13 cellular contexts compared by ENCODE assay signal in genomic region chr1:35173516-35174224, GRCh38. TPM values are rescaled to one million over a fixed set of nuclear protein-coding genes. Genes with fewer than 3 reads are reported as not detected.
A peak's percentile ranks its signal among the peaks of the same experiment; 100 is the strongest.
DNase-seq lines count a peak whose midpoint lies in the region; ATAC-seq lines count a peak whose summit lies in the region.
"Had no signal": no experiment of that assay in that cellular context is flagged by ENCODE, and none has a peak within 500 bp of the region (broad histone marks: within the 10 kb centered on the region; RNA-seq: fewer than 3 reads in every experiment).

No MANE protein-coding gene starts in this region.

- ATAC-seq in stimulated activated naive CD8-positive, alpha-beta T cell treated with anti-CD3 and anti-CD28 coated beads, Interleukin-15, amount 100 ng/mL, for 72 hours: peak; percentile 19
- ATAC-seq in stimulated activated naive CD8-positive, alpha-beta T cell treated with anti-CD3 and anti-CD28 coated beads, Interleukin-15, Interleukin-2, amounts not matched to agents 100 U/mL and 50 U/mL, for 24 hours: no peak
- ATAC-seq in esophagus mucosa: peak; percentile 9
- no peak for ATAC-seq in HG02610 (IDR thresholded peaks at IDR 0.05; ENCODE audit: unreplicated experiment)
- no peak for ATAC-seq in HG03139 (IDR thresholded peaks at IDR 0.05; ENCODE audit: unreplicated experiment)

- H3K4me1 Mint-ChIP-seq in stimulated activated naive CD8-positive, alpha-beta T cell treated with anti-CD3 and anti-CD28 coated beads, Interleukin-15, amount 100 ng/mL, for 72 hours: peaks cover 10% of the 10 kb centered on the region

- no peaks in the 10 kb centered on the region for H3K27me3 Mint-ChIP-seq in stimulated activated naive CD8-positive, alpha-beta T cell treated with anti-CD3 and anti-CD28 coated beads, Interleukin-15, amount 100 ng/mL, for 72 hours

- H3K4me3 Mint-ChIP-seq in stimulated activated naive CD8-positive, alpha-beta T cell treated with anti-CD3 and anti-CD28 coated beads, Interleukin-15, amount 100 ng/mL, for 72 hours: no peak overlapping the region

- intact Hi-C loops in posterior vena cava (cut with DNase I): no loop called here

- no peak for DNase-seq in stimulated activated naive CD8-positive, alpha-beta T cell treated with anti-CD3 and anti-CD28 coated beads, Interleukin-15, amount 100 ng/mL, for 72 hours
- no peak for DNase-seq in stimulated activated naive CD8-positive, alpha-beta T cell treated with anti-CD3 and anti-CD28 coated beads, Interleukin-15, Interleukin-2, amounts not matched to agents 100 U/mL and 50 U/mL, for 24 hours
- DNase-seq in NCI-H2171 (lab: John Stamatoyannopoulos, UW) (peak; percentile 34), NCI-H2029 treated with DMSO at 0.1 percent for 48 hours (lab: John Stamatoyannopoulos, UW) (no peak), posterior vena cava (ENCODE audit: low spot score) (no peak)
- DNase-seq: body of pancreas; C1 segment of cervical spinal cord; glutamatergic neuron; stimulated activated CD4-positive, alpha-beta T cell treated with anti-CD3 and anti-CD28 coated beads, Interleukin-2, amount 100 ng/mL, for 48 hours; stimulated activated naive CD4-positive, alpha-beta T cell had no signal

- H3K9me3 Mint-ChIP-seq in stimulated activated naive CD8-positive, alpha-beta T cell treated with anti-CD3 and anti-CD28 coated beads, Interleukin-15, amount 100 ng/mL, for 72 hours: no peaks in the 10 kb centered on the region

- H3K27ac Mint-ChIP-seq in stimulated activated naive CD8-positive, alpha-beta T cell treated with anti-CD3 and anti-CD28 coated beads, Interleukin-15, amount 100 ng/mL, for 72 hours: no peak overlapping the region

RNA-seq across cellular contexts. Expression of gene SFPQ, which starts 19.3 kb away (rescaled TPM):
- total RNA-seq in esophagus mucosa (116 TPM), posterior vena cava (100 to 1,000 TPM; 143 to 170 TPM)

Comparison
In these comparisons a context has a peak if more than half of its experiments do, and no peak if none do; other contexts are left out.
1. ATAC-seq: peak in stimulated activated naive CD8-positive, alpha-beta T cell treated with anti-CD3 and anti-CD28 coated beads, Interleukin-15, amount 100 ng/mL, for 72 hours (single experiment) and esophagus mucosa (single experiment); none in stimulated activated naive CD8-positive, alpha-beta T cell treated with anti-CD3 and anti-CD28 coated beads, Interleukin-15, Interleukin-2, amounts not matched to agents 100 U/mL and 50 U/mL, for 24 hours (single experiment), HG02610 (single experiment) and HG03139 (single experiment).